ENCODE assay signal across 8 cellular contexts in genomic region chr10:33334839-33335549, GRCh38. TPM values are rescaled to one million over a fixed set of nuclear protein-coding genes. Genes with fewer than 3 reads are reported as not detected.
DNase-seq lines count a peak whose midpoint lies in the region; ATAC-seq and TF ChIP-seq lines count a peak whose summit lies in the region.

No MANE protein-coding gene starts in this region.

- DNase-seq in NCI-H226 (peak; percentile 66), foreskin keratinocyte (peak; percentile 76 to 90)
- no peak for DNase-seq in activated T-helper 2 cell treated with anti-CD3 and anti-CD28 coated beads, Interferon-gamma antibody, Interleukin-2, Interleukin-4, amounts not matched to agents 10 μg/mL and 5 μg/mL and 100 μg/mL, durations not matched to agents 14 hours and 24 hours and 36 hours (ENCODE audit: low spot score)
- DNase-seq in natural killer cell treated with Interleukin-12 subunit alpha and Interleukin-12 subunit beta and Interleukin-15 and Interleukin-18, amount 100 ng/mL, for 72 hours (ENCODE audit: low spot score): no peak

- under 1% methylated on average over 63 of the region's 63 CpGs for WGBS in urinary bladder

- peaks cover 14% of the 10 kb centered on the region for H3K4me1 ChIP-seq in foreskin keratinocyte
- peaks cover 2% of the 10 kb centered on the region for H3K4me1 ChIP-seq in urinary bladder (ENCODE audit: insufficient read depth)

- H3K9me3 Mint-ChIP-seq in activated T-helper 2 cell treated with anti-CD3 and anti-CD28 coated beads, Interferon-gamma antibody, Interleukin-2, Interleukin-4, amounts not matched to agents 10 μg/mL and 5 μg/mL and 100 μg/mL, durations not matched to agents 14 hours and 24 hours and 36 hours: no peaks in the 10 kb centered on the region
- no peaks in the 10 kb centered on the region for H3K9me3 Mint-ChIP-seq in natural killer cell treated with Interleukin-12 subunit alpha and Interleukin-12 subunit beta and Interleukin-15 and Interleukin-18, amount 100 ng/mL, for 72 hours

- H3K27ac Mint-ChIP-seq in activated T-helper 2 cell treated with anti-CD3 and anti-CD28 coated beads, Interferon-gamma antibody, Interleukin-2, Interleukin-4, amounts not matched to agents 10 μg/mL and 5 μg/mL and 100 μg/mL, durations not matched to agents 14 hours and 24 hours and 36 hours: no peak overlapping the region
- no peak overlapping the region for H3K27ac Mint-ChIP-seq in natural killer cell treated with Interleukin-12 subunit alpha and Interleukin-12 subunit beta and Interleukin-15 and Interleukin-18, amount 100 ng/mL, for 72 hours

- H3K36me3 Mint-ChIP-seq in activated T-helper 2 cell treated with anti-CD3 and anti-CD28 coated beads, Interferon-gamma antibody, Interleukin-2, Interleukin-4, amounts not matched to agents 10 μg/mL and 5 μg/mL and 100 μg/mL, durations not matched to agents 14 hours and 24 hours and 36 hours (ENCODE audit: low read depth): no peaks in the 10 kb centered on the region
- no peaks in the 10 kb centered on the region for H3K36me3 Mint-ChIP-seq in natural killer cell treated with Interleukin-12 subunit alpha and Interleukin-12 subunit beta and Interleukin-15 and Interleukin-18, amount 100 ng/mL, for 72 hours

- peak overlapping the region; percentile 86 for H3K4me3 Mint-ChIP-seq in activated T-helper 2 cell treated with anti-CD3 and anti-CD28 coated beads, Interferon-gamma antibody, Interleukin-2, Interleukin-4, amounts not matched to agents 10 μg/mL and 5 μg/mL and 100 μg/mL, durations not matched to agents 14 hours and 24 hours and 36 hours (ENCODE audit: low read depth)
- H3K4me3 Mint-ChIP-seq in natural killer cell treated with Interleukin-12 subunit alpha and Interleukin-12 subunit beta and Interleukin-15 and Interleukin-18, amount 100 ng/mL, for 72 hours: peak overlapping the region; percentile 82

- intact Hi-C loops in activated T-helper 2 cell treated with anti-CD3 and anti-CD28 coated beads, Interferon-gamma antibody, Interleukin-2, Interleukin-4, amounts not matched to agents 10 μg/mL and 5 μg/mL and 100 μg/mL, durations not matched to agents 14 hours and 24 hours and 36 hours (cut with micrococcal nuclease): loop anchor here (1.0 to 10.0 kb wide), 4 partner anchors 28 to 330 kb away; no protein-coding TSS in a partner anchor

- ATAC-seq in foreskin keratinocyte (peak; percentile 82), HG03342 (IDR thresholded peaks at IDR 0.05; ENCODE audit: unreplicated experiment) (no peak)
- peak; percentile 45 to 66 for ATAC-seq in natural killer cell treated with Interleukin-12 subunit alpha and Interleukin-12 subunit beta and Interleukin-15 and Interleukin-18, amount 100 ng/mL, for 72 hours

- H3K27ac ChIP-seq in 22Rv1 (peak overlapping the region; percentile 83), foreskin keratinocyte (peak overlapping the region; percentile 46), urinary bladder (ENCODE audit: low read depth) (peak overlapping the region; percentile 76)

- H3K36me3 ChIP-seq in urinary bladder (ENCODE audit: insufficient read depth): no peaks in the 10 kb centered on the region

- no peaks in the 10 kb centered on the region for H3K27me3 ChIP-seq in foreskin keratinocyte

- peaks cover 67% of the 10 kb centered on the region for H3K27me3 Mint-ChIP-seq in activated T-helper 2 cell treated with anti-CD3 and anti-CD28 coated beads, Interferon-gamma antibody, Interleukin-2, Interleukin-4, amounts not matched to agents 10 μg/mL and 5 μg/mL and 100 μg/mL, durations not matched to agents 14 hours and 24 hours and 36 hours (ENCODE audit: low read depth)
- peaks cover 49 to 68% of the 10 kb centered on the region in 2 donors for H3K27me3 Mint-ChIP-seq in natural killer cell treated with Interleukin-12 subunit alpha and Interleukin-12 subunit beta and Interleukin-15 and Interleukin-18, amount 100 ng/mL, for 72 hours

- H3K4me3 ChIP-seq in GM08714 (ENCODE audit: low read length): peak overlapping the region; percentile 27; the same call in 1 of the 2 replicates
- H3K4me3 ChIP-seq in urinary bladder (ENCODE audit: low read depth, low read length): peak overlapping the region; percentile 50

- H3K4me1 Mint-ChIP-seq in activated T-helper 2 cell treated with anti-CD3 and anti-CD28 coated beads, Interferon-gamma antibody, Interleukin-2, Interleukin-4, amounts not matched to agents 10 μg/mL and 5 μg/mL and 100 μg/mL, durations not matched to agents 14 hours and 24 hours and 36 hours (ENCODE audit: low read depth): peaks cover 35% of the 10 kb centered on the region
- peaks cover 6 to 11% of the 10 kb centered on the region in 2 donors for H3K4me1 Mint-ChIP-seq in natural killer cell treated with Interleukin-12 subunit alpha and Interleukin-12 subunit beta and Interleukin-15 and Interleukin-18, amount 100 ng/mL, for 72 hours (ENCODE audit: low read depth in 2 of 2)

- peak; percentile 55 for TF ChIP-seq CTCF in 22Rv1 (IDR thresholded peaks at IDR 0.05)
- peak; percentile 87 for TF ChIP-seq CTCF in foreskin keratinocyte (conservative IDR thresholded peaks at IDR 0.05)

RNA-seq across cellular contexts. Expression of gene NRP1, which starts 0.5 kb away (rescaled TPM):
- 6.1 and 6.6 TPM in 2 replicates for total RNA-seq in activated T-helper 2 cell treated with anti-CD3 and anti-CD28 coated beads, Interferon-gamma antibody, Interleukin-2, Interleukin-4, amounts not matched to agents 10 μg/mL and 5 μg/mL and 100 μg/mL, durations not matched to agents 14 hours and 24 hours and 36 hours
- 57.3 and 58.2 TPM in 2 replicates for total RNA-seq in foreskin keratinocyte
- polyA plus RNA-seq in foreskin keratinocyte: 11.6 and 12.2 TPM in 2 replicates
- 1 to 10 TPM in 1 of 2 donors, under 1 TPM in 1; 0.33 to 1.5 TPM for total RNA-seq in natural killer cell treated with Interleukin-12 subunit alpha and Interleukin-12 subunit beta and Interleukin-15 and Interleukin-18, amount 100 ng/mL, for 72 hours
- 172 TPM for total RNA-seq in urinary bladder
- 36.9 TPM for polyA plus RNA-seq in urinary bladder

Comparison
In these comparisons a context has a peak if more than half of its experiments do, and no peak if none do; other contexts are left out.
1. DNase-seq: peak in NCI-H226 (single experiment) and foreskin keratinocyte (2 of 2); none in activated T-helper 2 cell treated with anti-CD3 and anti-CD28 coated beads, Interferon-gamma antibody, Interleukin-2, Interleukin-4, amounts not matched to agents 10 μg/mL and 5 μg/mL and 100 μg/mL, durations not matched to agents 14 hours and 24 hours and 36 hours (single experiment) and natural killer cell treated with Interleukin-12 subunit alpha and Interleukin-12 subunit beta and Interleukin-15 and Interleukin-18, amount 100 ng/mL, for 72 hours (single experiment).
2. Peak in every context shown above with its lines, with median percentiles within 50 percentile points of each other: H3K27ac ChIP-seq.